1 cellular context compared by ENCODE assay signal in genomic region chrX:72713130-72713529, GRCh38.
TF ChIP-seq lines count a peak whose summit lies in the region.

No MANE protein-coding gene starts in this region.

TF ChIP-seq in H1, 55 proteins besides CTCF, POLR2A, EP300 and RAD21 (continued from another document):
- TF ChIP-seq CHD7 (IDR thresholded peaks at IDR 0.05; ENCODE audit: insufficient replicate concordance, low read length) = no peak
- no peak for TF ChIP-seq TAF1 (IDR thresholded peaks at IDR 0.05; ENCODE audit: low read depth, low read length)
- TF ChIP-seq CEBPB (IDR thresholded peaks at IDR 0.05; ENCODE audit: low read depth, low read length) = no peak
- TF ChIP-seq EZH2 (IDR thresholded peaks at IDR 0.05; ENCODE audit: low read depth, low read length, severe bottlenecking) = no peak
- no peak for TF ChIP-seq FOSL1 (IDR thresholded peaks at IDR 0.05; ENCODE audit: insufficient read depth, low read depth, low read length)
- no peak for TF ChIP-seq NRF1 (IDR thresholded peaks at IDR 0.05; ENCODE audit: low read depth, low read length)
- no peak for TF ChIP-seq SP4 (IDR thresholded peaks at IDR 0.05; ENCODE audit: low read length)
- TF ChIP-seq RNF2 (IDR thresholded peaks at IDR 0.05; ENCODE audit: borderline replicate concordance, low read depth, low read length, missing control alignments, poor library complexity, severe bottlenecking) = no peak
- TF ChIP-seq KDM4A (IDR thresholded peaks at IDR 0.05; ENCODE audit: low read depth, low read length, severe bottlenecking) = no peak
- TF ChIP-seq USF2 (IDR thresholded peaks at IDR 0.05; ENCODE audit: low read length) = no peak
- TF ChIP-seq MAFK (IDR thresholded peaks at IDR 0.05; ENCODE audit: low read depth, low read length) = no peak
- no peak for TF ChIP-seq SIN3A (conservative IDR thresholded peaks at IDR 0.05 in 1 of 2, IDR thresholded peaks at IDR 0.05 in 1 of 2; ENCODE audit: low read depth in 1 of 2, low read length in 2 of 2)
- no peak for TF ChIP-seq CREB1 (IDR thresholded peaks at IDR 0.05)
- TF ChIP-seq ZNF274 (IDR thresholded peaks at IDR 0.05; ENCODE audit: borderline replicate concordance, extremely low read depth, low read length) = no peak
